In genomic region chr18:23452728-23453656, GRCh38 we compare ENCODE assay signal across 1 cellular context.
A peak's percentile ranks its signal among the peaks of the same experiment; 100 is the strongest.
TF ChIP-seq lines count a peak whose summit lies in the region.

A gene with protein sequence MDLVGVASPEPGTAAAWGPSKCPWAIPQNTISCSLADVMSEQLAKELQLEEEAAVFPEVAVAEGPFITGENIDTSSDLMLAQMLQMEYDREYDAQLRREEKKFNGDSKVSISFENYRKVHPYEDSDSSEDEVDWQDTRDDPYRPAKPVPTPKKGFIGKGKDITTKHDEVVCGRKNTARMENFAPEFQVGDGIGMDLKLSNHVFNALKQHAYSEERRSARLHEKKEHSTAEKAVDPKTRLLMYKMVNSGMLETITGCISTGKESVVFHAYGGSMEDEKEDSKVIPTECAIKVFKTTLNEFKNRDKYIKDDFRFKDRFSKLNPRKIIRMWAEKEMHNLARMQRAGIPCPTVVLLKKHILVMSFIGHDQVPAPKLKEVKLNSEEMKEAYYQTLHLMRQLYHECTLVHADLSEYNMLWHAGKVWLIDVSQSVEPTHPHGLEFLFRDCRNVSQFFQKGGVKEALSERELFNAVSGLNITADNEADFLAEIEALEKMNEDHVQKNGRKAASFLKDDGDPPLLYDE (plus strand): TSS chr18:23453287. CDS start chr18:23453440, 153 bp downstream.

TF ChIP-seq in GM12878, 131 proteins besides CTCF, POLR2A, EP300 and RAD21 (continued from another document and continues in another):
- TF ChIP-seq, protein P1, sequence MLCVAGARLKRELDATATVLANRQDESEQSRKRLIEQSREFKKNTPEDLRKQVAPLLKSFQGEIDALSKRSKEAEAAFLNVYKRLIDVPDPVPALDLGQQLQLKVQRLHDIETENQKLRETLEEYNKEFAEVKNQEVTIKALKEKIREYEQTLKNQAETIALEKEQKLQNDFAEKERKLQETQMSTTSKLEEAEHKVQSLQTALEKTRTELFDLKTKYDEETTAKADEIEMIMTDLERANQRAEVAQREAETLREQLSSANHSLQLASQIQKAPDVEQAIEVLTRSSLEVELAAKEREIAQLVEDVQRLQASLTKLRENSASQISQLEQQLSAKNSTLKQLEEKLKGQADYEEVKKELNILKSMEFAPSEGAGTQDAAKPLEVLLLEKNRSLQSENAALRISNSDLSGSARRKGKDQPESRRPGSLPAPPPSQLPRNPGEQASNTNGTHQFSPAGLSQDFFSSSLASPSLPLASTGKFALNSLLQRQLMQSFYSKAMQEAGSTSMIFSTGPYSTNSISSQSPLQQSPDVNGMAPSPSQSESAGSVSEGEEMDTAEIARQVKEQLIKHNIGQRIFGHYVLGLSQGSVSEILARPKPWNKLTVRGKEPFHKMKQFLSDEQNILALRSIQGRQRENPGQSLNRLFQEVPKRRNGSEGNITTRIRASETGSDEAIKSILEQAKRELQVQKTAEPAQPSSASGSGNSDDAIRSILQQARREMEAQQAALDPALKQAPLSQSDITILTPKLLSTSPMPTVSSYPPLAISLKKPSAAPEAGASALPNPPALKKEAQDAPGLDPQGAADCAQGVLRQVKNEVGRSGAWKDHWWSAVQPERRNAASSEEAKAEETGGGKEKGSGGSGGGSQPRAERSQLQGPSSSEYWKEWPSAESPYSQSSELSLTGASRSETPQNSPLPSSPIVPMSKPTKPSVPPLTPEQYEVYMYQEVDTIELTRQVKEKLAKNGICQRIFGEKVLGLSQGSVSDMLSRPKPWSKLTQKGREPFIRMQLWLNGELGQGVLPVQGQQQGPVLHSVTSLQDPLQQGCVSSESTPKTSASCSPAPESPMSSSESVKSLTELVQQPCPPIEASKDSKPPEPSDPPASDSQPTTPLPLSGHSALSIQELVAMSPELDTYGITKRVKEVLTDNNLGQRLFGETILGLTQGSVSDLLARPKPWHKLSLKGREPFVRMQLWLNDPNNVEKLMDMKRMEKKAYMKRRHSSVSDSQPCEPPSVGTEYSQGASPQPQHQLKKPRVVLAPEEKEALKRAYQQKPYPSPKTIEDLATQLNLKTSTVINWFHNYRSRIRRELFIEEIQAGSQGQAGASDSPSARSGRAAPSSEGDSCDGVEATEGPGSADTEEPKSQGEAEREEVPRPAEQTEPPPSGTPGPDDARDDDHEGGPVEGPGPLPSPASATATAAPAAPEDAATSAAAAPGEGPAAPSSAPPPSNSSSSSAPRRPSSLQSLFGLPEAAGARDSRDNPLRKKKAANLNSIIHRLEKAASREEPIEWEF (IDR thresholded peaks at IDR 0.05; ENCODE audit: insufficient replicate concordance, low read depth, low read length): no peak
- TF ChIP-seq ZNF274 (IDR thresholded peaks at IDR 0.05; ENCODE audit: insufficient read depth, insufficient read length): no peak
- TF ChIP-seq HCFC1 (IDR thresholded peaks at IDR 0.05; ENCODE audit: low read length): no peak; the same call in 1 of the 2 replicates
- TF ChIP-seq, protein P2, sequence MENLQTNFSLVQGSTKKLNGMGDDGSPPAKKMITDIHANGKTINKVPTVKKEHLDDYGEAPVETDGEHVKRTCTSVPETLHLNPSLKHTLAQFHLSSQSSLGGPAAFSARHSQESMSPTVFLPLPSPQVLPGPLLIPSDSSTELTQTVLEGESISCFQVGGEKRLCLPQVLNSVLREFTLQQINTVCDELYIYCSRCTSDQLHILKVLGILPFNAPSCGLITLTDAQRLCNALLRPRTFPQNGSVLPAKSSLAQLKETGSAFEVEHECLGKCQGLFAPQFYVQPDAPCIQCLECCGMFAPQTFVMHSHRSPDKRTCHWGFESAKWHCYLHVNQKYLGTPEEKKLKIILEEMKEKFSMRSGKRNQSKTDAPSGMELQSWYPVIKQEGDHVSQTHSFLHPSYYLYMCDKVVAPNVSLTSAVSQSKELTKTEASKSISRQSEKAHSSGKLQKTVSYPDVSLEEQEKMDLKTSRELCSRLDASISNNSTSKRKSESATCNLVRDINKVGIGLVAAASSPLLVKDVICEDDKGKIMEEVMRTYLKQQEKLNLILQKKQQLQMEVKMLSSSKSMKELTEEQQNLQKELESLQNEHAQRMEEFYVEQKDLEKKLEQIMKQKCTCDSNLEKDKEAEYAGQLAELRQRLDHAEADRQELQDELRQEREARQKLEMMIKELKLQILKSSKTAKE (IDR thresholded peaks at IDR 0.05; ENCODE audit: low read depth, poor library complexity, severe bottlenecking): no peak
- TF ChIP-seq, protein P3, sequence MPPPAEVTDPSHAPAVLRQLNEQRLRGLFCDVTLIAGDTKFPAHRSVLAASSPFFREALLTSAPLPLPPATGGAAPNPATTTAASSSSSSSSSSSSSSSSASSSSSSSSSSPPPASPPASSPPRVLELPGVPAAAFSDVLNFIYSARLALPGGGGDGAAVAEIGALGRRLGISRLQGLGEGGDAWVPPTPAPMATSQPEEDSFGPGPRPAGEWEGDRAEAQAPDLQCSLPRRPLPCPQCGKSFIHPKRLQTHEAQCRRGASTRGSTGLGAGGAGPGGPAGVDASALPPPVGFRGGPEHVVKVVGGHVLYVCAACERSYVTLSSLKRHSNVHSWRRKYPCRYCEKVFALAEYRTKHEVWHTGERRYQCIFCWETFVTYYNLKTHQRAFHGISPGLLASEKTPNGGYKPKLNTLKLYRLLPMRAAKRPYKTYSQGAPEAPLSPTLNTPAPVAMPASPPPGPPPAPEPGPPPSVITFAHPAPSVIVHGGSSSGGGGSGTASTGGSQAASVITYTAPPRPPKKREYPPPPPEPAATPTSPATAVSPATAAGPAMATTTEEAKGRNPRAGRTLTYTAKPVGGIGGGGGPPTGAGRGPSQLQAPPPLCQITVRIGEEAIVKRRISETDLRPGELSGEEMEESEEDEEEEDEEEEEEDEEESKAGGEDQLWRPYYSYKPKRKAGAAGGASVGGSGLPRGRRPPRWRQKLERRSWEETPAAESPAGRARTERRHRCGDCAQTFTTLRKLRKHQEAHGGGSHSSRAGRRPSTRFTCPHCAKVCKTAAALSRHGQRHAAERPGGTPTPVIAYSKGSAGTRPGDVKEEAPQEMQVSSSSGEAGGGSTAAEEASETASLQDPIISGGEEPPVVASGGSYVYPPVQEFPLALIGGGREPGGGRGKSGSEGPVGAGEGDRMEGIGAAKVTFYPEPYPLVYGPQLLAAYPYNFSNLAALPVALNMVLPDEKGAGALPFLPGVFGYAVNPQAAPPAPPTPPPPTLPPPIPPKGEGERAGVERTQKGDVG (CRISPR knock-in tag; IDR thresholded peaks at IDR 0.05): no peak
- TF ChIP-seq, protein P4, sequence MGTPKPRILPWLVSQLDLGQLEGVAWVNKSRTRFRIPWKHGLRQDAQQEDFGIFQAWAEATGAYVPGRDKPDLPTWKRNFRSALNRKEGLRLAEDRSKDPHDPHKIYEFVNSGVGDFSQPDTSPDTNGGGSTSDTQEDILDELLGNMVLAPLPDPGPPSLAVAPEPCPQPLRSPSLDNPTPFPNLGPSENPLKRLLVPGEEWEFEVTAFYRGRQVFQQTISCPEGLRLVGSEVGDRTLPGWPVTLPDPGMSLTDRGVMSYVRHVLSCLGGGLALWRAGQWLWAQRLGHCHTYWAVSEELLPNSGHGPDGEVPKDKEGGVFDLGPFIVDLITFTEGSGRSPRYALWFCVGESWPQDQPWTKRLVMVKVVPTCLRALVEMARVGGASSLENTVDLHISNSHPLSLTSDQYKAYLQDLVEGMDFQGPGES (IDR thresholded peaks at IDR 0.05): no peak
- TF ChIP-seq TBL1XR1 (IDR thresholded peaks at IDR 0.05; ENCODE audit: low read depth, low read length): no peak
- TF ChIP-seq RBBP5 (conservative IDR thresholded peaks at IDR 0.05): no peak
- no peak; the same call in 1 of the 2 replicates for TF ChIP-seq ELK1 (IDR thresholded peaks at IDR 0.05; ENCODE audit: low read depth, low read length)
- no peak for TF ChIP-seq SREBF2 (IDR thresholded peaks at IDR 0.05; ENCODE audit: low read length)
- TF ChIP-seq POU2F2 (IDR thresholded peaks at IDR 0.05; ENCODE audit: borderline replicate concordance, low read depth, low read length): 0 out of 3 replicates have a peak, but pooled peaks have one; percentile 18
- no peak for TF ChIP-seq ZNF217 (IDR thresholded peaks at IDR 0.05)
- TF ChIP-seq BACH1 (IDR thresholded peaks at IDR 0.05; ENCODE audit: borderline replicate concordance): peak; percentile 45; the same call in 1 of the 2 replicates
- no peak for TF ChIP-seq FOS (IDR thresholded peaks at IDR 0.05; ENCODE audit: borderline replicate concordance, extremely low read depth, insufficient read length)
- TF ChIP-seq PML (IDR thresholded peaks at IDR 0.05; ENCODE audit: low read length): peak; percentile 79
- TF ChIP-seq CHD2 (IDR thresholded peaks at IDR 0.05; ENCODE audit: borderline replicate concordance, low read depth, low read length): peak; percentile 47; the same call in 1 of the 2 replicates
- TF ChIP-seq DPF2 (IDR thresholded peaks at IDR 0.05): no peak
- no peak for TF ChIP-seq STAT1 (conservative IDR thresholded peaks at IDR 0.05)
- TF ChIP-seq, protein P5, sequence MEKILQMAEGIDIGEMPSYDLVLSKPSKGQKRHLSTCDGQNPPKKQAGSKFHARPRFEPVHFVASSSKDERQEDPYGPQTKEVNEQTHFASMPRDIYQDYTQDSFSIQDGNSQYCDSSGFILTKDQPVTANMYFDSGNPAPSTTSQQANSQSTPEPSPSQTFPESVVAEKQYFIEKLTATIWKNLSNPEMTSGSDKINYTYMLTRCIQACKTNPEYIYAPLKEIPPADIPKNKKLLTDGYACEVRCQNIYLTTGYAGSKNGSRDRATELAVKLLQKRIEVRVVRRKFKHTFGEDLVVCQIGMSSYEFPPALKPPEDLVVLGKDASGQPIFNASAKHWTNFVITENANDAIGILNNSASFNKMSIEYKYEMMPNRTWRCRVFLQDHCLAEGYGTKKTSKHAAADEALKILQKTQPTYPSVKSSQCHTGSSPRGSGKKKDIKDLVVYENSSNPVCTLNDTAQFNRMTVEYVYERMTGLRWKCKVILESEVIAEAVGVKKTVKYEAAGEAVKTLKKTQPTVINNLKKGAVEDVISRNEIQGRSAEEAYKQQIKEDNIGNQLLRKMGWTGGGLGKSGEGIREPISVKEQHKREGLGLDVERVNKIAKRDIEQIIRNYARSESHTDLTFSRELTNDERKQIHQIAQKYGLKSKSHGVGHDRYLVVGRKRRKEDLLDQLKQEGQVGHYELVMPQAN (conservative IDR thresholded peaks at IDR 0.05): peak; percentile 87
- TF ChIP-seq, protein P6, sequence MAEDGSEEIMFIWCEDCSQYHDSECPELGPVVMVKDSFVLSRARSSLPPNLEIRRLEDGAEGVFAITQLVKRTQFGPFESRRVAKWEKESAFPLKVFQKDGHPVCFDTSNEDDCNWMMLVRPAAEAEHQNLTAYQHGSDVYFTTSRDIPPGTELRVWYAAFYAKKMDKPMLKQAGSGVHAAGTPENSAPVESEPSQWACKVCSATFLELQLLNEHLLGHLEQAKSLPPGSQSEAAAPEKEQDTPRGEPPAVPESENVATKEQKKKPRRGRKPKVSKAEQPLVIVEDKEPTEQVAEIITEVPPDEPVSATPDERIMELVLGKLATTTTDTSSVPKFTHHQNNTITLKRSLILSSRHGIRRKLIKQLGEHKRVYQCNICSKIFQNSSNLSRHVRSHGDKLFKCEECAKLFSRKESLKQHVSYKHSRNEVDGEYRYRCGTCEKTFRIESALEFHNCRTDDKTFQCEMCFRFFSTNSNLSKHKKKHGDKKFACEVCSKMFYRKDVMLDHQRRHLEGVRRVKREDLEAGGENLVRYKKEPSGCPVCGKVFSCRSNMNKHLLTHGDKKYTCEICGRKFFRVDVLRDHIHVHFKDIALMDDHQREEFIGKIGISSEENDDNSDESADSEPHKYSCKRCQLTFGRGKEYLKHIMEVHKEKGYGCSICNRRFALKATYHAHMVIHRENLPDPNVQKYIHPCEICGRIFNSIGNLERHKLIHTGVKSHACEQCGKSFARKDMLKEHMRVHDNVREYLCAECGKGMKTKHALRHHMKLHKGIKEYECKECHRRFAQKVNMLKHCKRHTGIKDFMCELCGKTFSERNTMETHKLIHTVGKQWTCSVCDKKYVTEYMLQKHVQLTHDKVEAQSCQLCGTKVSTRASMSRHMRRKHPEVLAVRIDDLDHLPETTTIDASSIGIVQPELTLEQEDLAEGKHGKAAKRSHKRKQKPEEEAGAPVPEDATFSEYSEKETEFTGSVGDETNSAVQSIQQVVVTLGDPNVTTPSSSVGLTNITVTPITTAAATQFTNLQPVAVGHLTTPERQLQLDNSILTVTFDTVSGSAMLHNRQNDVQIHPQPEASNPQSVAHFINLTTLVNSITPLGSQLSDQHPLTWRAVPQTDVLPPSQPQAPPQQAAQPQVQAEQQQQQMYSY (CRISPR knock-in tag; IDR thresholded peaks at IDR 0.05): no peak
- peak; percentile 46; the same call in 1 of the 2 replicates for TF ChIP-seq PAX5 (IDR thresholded peaks at IDR 0.05; ENCODE audit: borderline replicate concordance, low read depth, low read length)
- TF ChIP-seq MTA3 (IDR thresholded peaks at IDR 0.05; ENCODE audit: borderline replicate concordance, low read length): no peak
- peak; percentile 56; the same call in 1 of the 2 replicates for TF ChIP-seq NBN (IDR thresholded peaks at IDR 0.05)
- TF ChIP-seq KAT2A (conservative IDR thresholded peaks at IDR 0.05; ENCODE audit: control insufficient read depth, low read depth, low read length): no peak
- TF ChIP-seq CEBPB (IDR thresholded peaks at IDR 0.05; ENCODE audit: borderline replicate concordance in 1 of 2, low read depth in 2 of 2, low read length in 2 of 2): no peak
- TF ChIP-seq IRF4 (IDR thresholded peaks at IDR 0.05; ENCODE audit: low read depth, low read length): no peak
- peak; percentile 77 for TF ChIP-seq NR2F1 (conservative IDR thresholded peaks at IDR 0.05)
- TF ChIP-seq SMC3 (IDR thresholded peaks at IDR 0.05; ENCODE audit: borderline replicate concordance, low read length): no peak
- 0 out of 2 replicates have a peak, but pooled peaks have one; percentile 40 for TF ChIP-seq POLR2AphosphoS2 (IDR thresholded peaks at IDR 0.05; ENCODE audit: low read depth, low read length)
- peak; percentile 89 for TF ChIP-seq GABPA (IDR thresholded peaks at IDR 0.05; ENCODE audit: low read depth)
- no peak for TF ChIP-seq BCL11A (IDR thresholded peaks at IDR 0.05; ENCODE audit: low read depth, low read length)
- no peak for TF ChIP-seq SUZ12 (IDR thresholded peaks at IDR 0.05; ENCODE audit: unreplicated experiment)
- TF ChIP-seq MEF2A (IDR thresholded peaks at IDR 0.05; ENCODE audit: insufficient read depth, low read depth, low read length): no peak
- no peak for TF ChIP-seq SUPT20H (IDR thresholded peaks at IDR 0.05; ENCODE audit: borderline replicate concordance, control insufficient read depth, low read depth, low read length)
- TF ChIP-seq, protein P7, sequence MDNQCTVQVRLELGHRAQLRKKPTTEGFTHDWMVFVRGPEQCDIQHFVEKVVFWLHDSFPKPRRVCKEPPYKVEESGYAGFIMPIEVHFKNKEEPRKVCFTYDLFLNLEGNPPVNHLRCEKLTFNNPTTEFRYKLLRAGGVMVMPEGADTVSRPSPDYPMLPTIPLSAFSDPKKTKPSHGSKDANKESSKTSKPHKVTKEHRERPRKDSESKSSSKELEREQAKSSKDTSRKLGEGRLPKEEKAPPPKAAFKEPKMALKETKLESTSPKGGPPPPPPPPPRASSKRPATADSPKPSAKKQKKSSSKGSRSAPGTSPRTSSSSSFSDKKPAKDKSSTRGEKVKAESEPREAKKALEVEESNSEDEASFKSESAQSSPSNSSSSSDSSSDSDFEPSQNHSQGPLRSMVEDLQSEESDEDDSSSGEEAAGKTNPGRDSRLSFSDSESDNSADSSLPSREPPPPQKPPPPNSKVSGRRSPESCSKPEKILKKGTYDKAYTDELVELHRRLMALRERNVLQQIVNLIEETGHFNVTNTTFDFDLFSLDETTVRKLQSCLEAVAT (IDR thresholded peaks at IDR 0.05): peak; percentile 65
- no peak for TF ChIP-seq EED (IDR thresholded peaks at IDR 0.05; ENCODE audit: low read depth)
- TF ChIP-seq CBX3 (IDR thresholded peaks at IDR 0.05; ENCODE audit: borderline replicate concordance, low read depth): no peak
